ENCODE assay signal across 21 cellular contexts in genomic region chr17:73696251-73696650, GRCh38. TPM values are rescaled to one million over a fixed set of nuclear protein-coding genes. Genes with fewer than 3 reads are reported as not detected.
A peak's percentile ranks its signal among the peaks of the same experiment; 100 is the strongest.
DNase-seq lines count a peak whose midpoint lies in the region; ATAC-seq, FAIRE-seq and TF ChIP-seq lines count a peak whose summit lies in the region.
"Had no signal": no experiment of that assay in that cellular context is flagged by ENCODE, and none has a peak within 500 bp of the region (broad histone marks: within the 10 kb centered on the region; RNA-seq: fewer than 3 reads in every experiment).

No MANE protein-coding gene starts in this region.

- H2AFZ ChIP-seq in endothelial cell of umbilical vein (ENCODE audit: low read depth, low read length) (no peak overlapping the region), trophoblast cell (ENCODE audit: insufficient read depth, low read length, poor library complexity) (no peak overlapping the region)
- H2AFZ ChIP-seq: GM23248 had no signal

- TF ChIP-seq EP300 in ovary (IDR thresholded peaks at IDR 0.05): no peak

- H3K27ac ChIP-seq in left ventricle myocardium inferior (replicated peaks) (no peak overlapping the region), endothelial cell of umbilical vein (ENCODE audit: insufficient read depth, low read depth, low read length) (no peak overlapping the region), trophoblast cell (ENCODE audit: low read depth, low read length) (no peak overlapping the region), ovary (no peak overlapping the region)
- H3K27ac ChIP-seq: BLaER1 treated with 17β-estradiol and CSF1 and Interleukin-3, amounts not matched to agents 10 nM and 100 nM; GM23248 had no signal

- H3K18ac ChIP-seq in trophoblast cell (ENCODE audit: low read length): no peak overlapping the region

- no peaks in the 10 kb centered on the region for H3K79me1 ChIP-seq in trophoblast cell (ENCODE audit: low read length)

- no peak overlapping the region for H3K4me2 ChIP-seq in endothelial cell of umbilical vein (ENCODE audit: insufficient read depth, low read length)
- no peak overlapping the region for H3K4me2 ChIP-seq in trophoblast cell (ENCODE audit: low read length)

- no peak overlapping the region for H2BK5ac ChIP-seq in trophoblast cell (ENCODE audit: low read depth, low read length, poor library complexity)

- H3K9me1 ChIP-seq in endothelial cell of umbilical vein (replicated peaks; ENCODE audit: control insufficient read depth, extremely low read depth, insufficient read depth, low read length): no peaks in the 10 kb centered on the region

- no peak for FAIRE-seq in endothelial cell of umbilical vein (lab: Jason Lieb, UNC)
- FAIRE-seq: GM19239, H54 had no signal

- peak; percentile 1 for DNase-seq in cardiac septum (ENCODE audit: low spot score)
- no peak for DNase-seq in left ventricle myocardium inferior
- DNase-seq in WTC11 (ENCODE audit: low spot score): no peak
- no peak for DNase-seq in endothelial cell of umbilical vein (ENCODE audit: low read depth, low spot score)
- DNase-seq in trophoblast cell: no peak
- no peak for DNase-seq in activated CD4-positive, alpha-beta T cell treated with anti-CD3 and anti-CD28 coated beads, Interleukin-2, amount 10 ng/mL, durations not matched to agents 24 days and 14 days
- no peak for DNase-seq in ovary
- DNase-seq: 8988T; Calu3; CD8-positive, alpha-beta T cell; DMS79 treated with DMSO at 0.1 percent for 48 hours; GF-D8; GM23248; HFFc6 had no signal

- H2AK5ac ChIP-seq in trophoblast cell (ENCODE audit: low read length): no peak overlapping the region

- no peak overlapping the region for H3K4ac ChIP-seq in trophoblast cell (ENCODE audit: low read depth, low read length)

- CTCF ChIA-PET in WTC11 (lab: Charles Lee) (no interaction called here), endothelial cell of umbilical vein (lab: Charles Lee) (no interaction called here)

- no peak overlapping the region for H4K91ac ChIP-seq in trophoblast cell (ENCODE audit: low read depth, low read length)

- H3K36me3 ChIP-seq in left ventricle myocardium inferior (no peaks in the 10 kb centered on the region), endothelial cell of umbilical vein (ENCODE audit: control insufficient read depth in 2 of 2, extremely low read depth in 1 of 2, insufficient read depth in 2 of 2, low read length in 2 of 2) (no peaks in the 10 kb centered on the region), trophoblast cell (ENCODE audit: control insufficient read depth in 1 of 2, insufficient read depth in 2 of 2, low read length in 2 of 2) (no peaks in the 10 kb centered on the region), ovary (no peaks in the 10 kb centered on the region)
- H3K36me3 ChIP-seq: BLaER1 treated with 17β-estradiol and CSF1 and Interleukin-3, amounts not matched to agents 10 nM and 100 nM had no signal

- no peak overlapping the region for H3K14ac ChIP-seq in trophoblast cell (ENCODE audit: low read length)

- no peaks in the 10 kb centered on the region for H3K79me2 ChIP-seq in endothelial cell of umbilical vein (ENCODE audit: control insufficient read depth, insufficient read depth, low read length)
- H3K79me2 ChIP-seq in trophoblast cell (ENCODE audit: control insufficient read depth, insufficient read depth, low read length, poor library complexity): no peaks in the 10 kb centered on the region

- H3K4me3 ChIP-seq in left ventricle myocardium inferior (no peak overlapping the region), endothelial cell of umbilical vein (replicated peaks in 1 of 3; ENCODE audit: insufficient read depth in 1 of 3, low read depth in 1 of 3, low read length in 3 of 3) (no peak overlapping the region), trophoblast cell (ENCODE audit: low read depth, low read length) (peak overlapping the region; percentile 5), ovary (no peak overlapping the region)
- H3K4me3 ChIP-seq: BLaER1 treated with 17β-estradiol and CSF1 and Interleukin-3, amounts not matched to agents 10 nM and 100 nM; GM23248 had no signal

- H2BK120ac ChIP-seq in trophoblast cell (ENCODE audit: insufficient read depth, low read length, poor library complexity): no peak overlapping the region

- H3K27me3 Mint-ChIP-seq in WTC11 (ENCODE audit: low read depth): no peaks in the 10 kb centered on the region; the same call in none of the 2 replicates
- H3K27me3 Mint-ChIP-seq in activated CD4-positive, alpha-beta T cell treated with anti-CD3 and anti-CD28 coated beads, Interleukin-2, amount 10 ng/mL, durations not matched to agents 24 days and 14 days: peaks cover 3% of the 10 kb centered on the region

- intact Hi-C loops in cardiac septum (cut with DNase I): no loop called here
- intact Hi-C loops in left ventricle myocardium inferior (cut with micrococcal nuclease): no loop called here
- intact Hi-C loops in endothelial cell of umbilical vein (cut with micrococcal nuclease): no loop called here
- intact Hi-C loops in activated CD4-positive, alpha-beta T cell treated with anti-CD3 and anti-CD28 coated beads, Interleukin-2, amount 10 ng/mL, durations not matched to agents 24 days and 14 days (cut with micrococcal nuclease): no loop called here
- intact Hi-C loops in ovary (cut with DNase I): no loop called here

- TF ChIP-seq POLR2A in endothelial cell of umbilical vein (IDR thresholded peaks at IDR 0.05; ENCODE audit: low read depth, low read length) (no peak), ovary (IDR thresholded peaks at IDR 0.05) (no peak)

- H4K20me1 ChIP-seq in endothelial cell of umbilical vein (replicated peaks; ENCODE audit: control insufficient read depth, extremely low read depth, insufficient read depth, low read length): no peaks in the 10 kb centered on the region
- H4K20me1 ChIP-seq: BLaER1 treated with 17β-estradiol and CSF1 and Interleukin-3, amounts not matched to agents 10 nM and 100 nM had no signal

- POLR2A ChIA-PET in WTC11 (lab: Charles Lee) (no interaction called here), endothelial cell of umbilical vein (lab: Charles Lee) (no interaction called here)

- H3K4me1 Mint-ChIP-seq in WTC11: peaks cover 20% of the 10 kb centered on the region
- H3K4me1 Mint-ChIP-seq in activated CD4-positive, alpha-beta T cell treated with anti-CD3 and anti-CD28 coated beads, Interleukin-2, amount 10 ng/mL, durations not matched to agents 24 days and 14 days: peaks cover 2% of the 10 kb centered on the region
- H3K4me1 Mint-ChIP-seq: B cell had no signal

- H3K27me3 ChIP-seq in left ventricle myocardium inferior (ENCODE audit: low read depth) (peaks cover 43% of the 10 kb centered on the region), endothelial cell of umbilical vein (ENCODE audit: control insufficient read depth in 2 of 2, insufficient read depth in 2 of 2, low read length in 2 of 2) (no peaks in the 10 kb centered on the region), trophoblast cell (ENCODE audit: insufficient read depth, low read length) (no peaks in the 10 kb centered on the region), ovary (no peaks in the 10 kb centered on the region)
- H3K27me3 ChIP-seq: BLaER1 treated with 17β-estradiol and CSF1 and Interleukin-3, amounts not matched to agents 10 nM and 100 nM had no signal

- H3K9me3 Mint-ChIP-seq in WTC11: peaks cover 26% of the 10 kb centered on the region
- peaks cover 12% of the 10 kb centered on the region for H3K9me3 Mint-ChIP-seq in activated CD4-positive, alpha-beta T cell treated with anti-CD3 and anti-CD28 coated beads, Interleukin-2, amount 10 ng/mL, durations not matched to agents 24 days and 14 days
- H3K9me3 Mint-ChIP-seq: CD8-positive, alpha-beta T cell had no signal

- peaks cover 5% of the 10 kb centered on the region for H3K9me3 ChIP-seq in left ventricle myocardium inferior (replicated peaks)
- peaks cover 3% of the 10 kb centered on the region for H3K9me3 ChIP-seq in endothelial cell of umbilical vein (replicated peaks; ENCODE audit: control insufficient read depth, insufficient read depth, low read length)
- no peaks in the 10 kb centered on the region for H3K9me3 ChIP-seq in trophoblast cell (ENCODE audit: insufficient read depth, low read depth, low read length)
- no peaks in the 10 kb centered on the region for H3K9me3 ChIP-seq in ovary

- TF ChIP-seq CTCF in left ventricle myocardium inferior (IDR thresholded peaks at IDR 0.05; ENCODE audit: borderline replicate concordance) (no peak), WTC11 (IDR thresholded peaks at IDR 0.05) (no peak), endothelial cell of umbilical vein (IDR thresholded peaks at IDR 0.05; ENCODE audit: extremely low read depth in 1 of 2, insufficient read depth in 1 of 2, low read depth in 1 of 2, low read length in 2 of 2) (no peak), ovary (IDR thresholded peaks at IDR 0.05) (no peak)

- no peak overlapping the region for H2BK12ac ChIP-seq in trophoblast cell (ENCODE audit: low read length)

- no peak overlapping the region for H3K4me3 Mint-ChIP-seq in WTC11
- H3K4me3 Mint-ChIP-seq in activated CD4-positive, alpha-beta T cell treated with anti-CD3 and anti-CD28 coated beads, Interleukin-2, amount 10 ng/mL, durations not matched to agents 24 days and 14 days: no peak overlapping the region
- H3K4me3 Mint-ChIP-seq: B cell; CD8-positive, alpha-beta T cell; HFFc6; IgD-negative memory B cell had no signal

- no peak overlapping the region for H4K8ac ChIP-seq in trophoblast cell (ENCODE audit: low read depth, low read length)

- WGBS in trophoblast cell (ENCODE audit: extremely low coverage, insufficient coverage, insufficient read length): no CpG with 5 or more reads among the region's 3 CpGs
- 86 to 94% (median 92%) methylated on average over 3 of the region's 3 CpGs for WGBS in ovary, 3 donors

- dilution Hi-C loops in endothelial cell of umbilical vein (cut with MboI; ENCODE audit: extremely low pct_ligation_motif_present, low sequenced_read_pairs): no loop called here

- H3K23ac ChIP-seq in trophoblast cell (ENCODE audit: low read length): peak overlapping the region; percentile 11

- H3K4me1 ChIP-seq in left ventricle myocardium inferior (no peaks in the 10 kb centered on the region), endothelial cell of umbilical vein (ENCODE audit: control insufficient read depth, extremely low read depth, insufficient read depth, low read length) (no peaks in the 10 kb centered on the region), trophoblast cell (ENCODE audit: control insufficient read depth in 1 of 2, insufficient read depth in 2 of 2, low read length in 2 of 2) (peaks cover 3% of the 10 kb centered on the region in 2 experiments), ovary (ENCODE audit: insufficient read depth) (no peaks in the 10 kb centered on the region)

- H3K36me3 Mint-ChIP-seq in WTC11: no peaks in the 10 kb centered on the region; the same call in 1 of the 2 replicates
- no peaks in the 10 kb centered on the region for H3K36me3 Mint-ChIP-seq in activated CD4-positive, alpha-beta T cell treated with anti-CD3 and anti-CD28 coated beads, Interleukin-2, amount 10 ng/mL, durations not matched to agents 24 days and 14 days (ENCODE audit: low read depth)
- H3K36me3 Mint-ChIP-seq: CD8-positive, alpha-beta T cell; IgD-negative memory B cell had no signal

- BruUV-seq in endothelial cell of umbilical vein (replicated peaks; lab: Mats Ljungman, UMichigan): no TSS peak

- ATAC-seq in WTC11 (no peak), GM19328 (IDR thresholded peaks at IDR 0.05; ENCODE audit: unreplicated experiment) (no peak)
- ATAC-seq: CD8-positive, alpha-beta T cell; HCT116 had no signal

- H4K12ac ChIP-seq in trophoblast cell (ENCODE audit: low read depth, low read length): no peak overlapping the region

- H3K9ac ChIP-seq in endothelial cell of umbilical vein (replicated peaks; ENCODE audit: extremely low read depth, insufficient read depth, low read length): no peak overlapping the region
- no peak overlapping the region for H3K9ac ChIP-seq in trophoblast cell (ENCODE audit: low read length)
- H3K9ac ChIP-seq: BLaER1 treated with 17β-estradiol and CSF1 and Interleukin-3, amounts not matched to agents 10 nM and 100 nM; GM23248 had no signal

- peak overlapping the region; percentile 20; the same call in 1 of the 2 replicates for H3K27ac Mint-ChIP-seq in WTC11
- H3K27ac Mint-ChIP-seq in activated CD4-positive, alpha-beta T cell treated with anti-CD3 and anti-CD28 coated beads, Interleukin-2, amount 10 ng/mL, durations not matched to agents 24 days and 14 days: no peak overlapping the region
- H3K27ac Mint-ChIP-seq: B cell; CD8-positive, alpha-beta T cell; HFFc6; IgD-negative memory B cell had no signal

RNA-seq across cellular contexts. Expression of gene SDK2, which starts 52.0 kb away (rescaled TPM):
- 3.0 TPM for total RNA-seq in cardiac septum
- 2.2 TPM for total RNA-seq in left ventricle myocardium inferior
- 13.5 to 14.8 TPM (median 14.3 TPM) in 3 replicates for total RNA-seq in WTC11 (2021)
- total RNA-seq in endothelial cell of umbilical vein: not detected in 2 replicates
- polyA plus RNA-seq in endothelial cell of umbilical vein: not detected in 2 replicates
- polyA plus RNA-seq in endothelial cell of umbilical vein (2011; cell fraction: cytosol; rRNA removed): not detected in 2 replicates
- polyA plus RNA-seq in endothelial cell of umbilical vein (2011; cell fraction: nucleus; rRNA removed): not detected in 2 replicates
- polyA plus RNA-seq in endothelial cell of umbilical vein (2012): 0.03 TPM in 2 replicates
- polyA minus RNA-seq in endothelial cell of umbilical vein: not detected in 2 replicates
- not detected for polyA minus RNA-seq in endothelial cell of umbilical vein (2011; cell fraction: cytosol; rRNA and poly(A)+ RNA removed)
- polyA minus RNA-seq in endothelial cell of umbilical vein (2011; cell fraction: nucleus; rRNA and poly(A)+ RNA removed): not detected in 2 replicates
- polyA plus RNA-seq in trophoblast cell (2013): 11.1 and 12.0 TPM in 2 replicates
- 0.42 and 0.52 TPM in 2 replicates for total RNA-seq in activated CD4-positive, alpha-beta T cell treated with anti-CD3 and anti-CD28 coated beads, Interleukin-2, amount 10 ng/mL, durations not matched to agents 24 days and 14 days
- total RNA-seq in ovary: 1 to 10 TPM in 4 of 7 donors, under 1 TPM in 3; 0.40 to 5.4 (median 2.5) TPM
- polyA plus RNA-seq in ovary: under 1 TPM; 0.58 to 0.91 TPM
- total RNA-seq: Calu3 had no signal
